1 cellular context compared by ENCODE assay signal in the genomic region with DNA sequence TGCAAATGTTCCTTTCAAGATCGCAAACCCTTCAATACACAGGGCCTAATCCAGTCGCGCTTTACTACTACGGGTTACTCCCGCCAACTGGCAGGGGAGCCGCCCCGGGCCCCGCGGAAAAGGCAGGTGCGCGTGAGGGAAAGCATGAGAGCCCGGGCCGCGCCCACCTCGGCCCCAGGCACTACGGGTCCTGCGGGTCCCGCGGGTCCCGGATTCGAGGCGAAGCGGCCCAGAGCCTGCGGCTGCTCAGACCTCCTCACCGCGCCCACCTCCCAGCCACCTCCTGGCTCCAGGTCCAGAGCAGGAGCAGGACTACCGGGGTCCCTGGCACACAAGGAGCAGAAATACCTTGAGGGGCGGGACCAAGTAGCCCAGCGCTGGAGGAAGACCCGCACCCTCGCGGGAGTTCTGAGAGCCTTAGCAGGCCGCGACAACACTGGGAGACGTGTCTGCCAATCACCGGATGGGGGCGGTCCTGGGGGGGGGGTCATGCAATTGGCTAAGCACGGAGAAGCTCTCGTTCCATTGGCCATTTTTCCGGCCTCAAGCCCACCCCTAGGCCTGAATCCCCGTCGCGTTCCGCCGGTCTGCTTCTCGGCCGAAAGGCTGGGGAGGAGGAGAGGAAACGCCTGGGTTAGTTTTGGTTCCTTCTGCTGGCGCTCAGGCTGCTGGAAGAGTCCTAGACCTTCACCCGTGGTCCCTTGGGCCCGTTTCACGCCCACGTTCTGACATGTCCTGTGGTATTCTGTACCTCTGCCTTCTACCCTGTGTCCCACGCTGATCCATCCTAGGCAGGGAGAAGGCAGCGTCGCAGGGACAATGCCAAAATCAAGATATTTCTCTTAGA.
TF ChIP-seq lines count a peak whose summit lies in the region.

No MANE protein-coding gene starts in this region.

TF ChIP-seq in HCT116, 20 proteins besides CTCF, POLR2A, EP300 and RAD21 (continued from another document):
- TF ChIP-seq POLR2AphosphoS5 (IDR thresholded peaks at IDR 0.05; ENCODE audit: low read depth, low read length): peak; percentile 87
- TF ChIP-seq ELF1 (IDR thresholded peaks at IDR 0.05; ENCODE audit: borderline replicate concordance, low read depth): no peak
- no peak for TF ChIP-seq FOSL1 (IDR thresholded peaks at IDR 0.05; ENCODE audit: low read depth)
- TF ChIP-seq, protein P1, sequence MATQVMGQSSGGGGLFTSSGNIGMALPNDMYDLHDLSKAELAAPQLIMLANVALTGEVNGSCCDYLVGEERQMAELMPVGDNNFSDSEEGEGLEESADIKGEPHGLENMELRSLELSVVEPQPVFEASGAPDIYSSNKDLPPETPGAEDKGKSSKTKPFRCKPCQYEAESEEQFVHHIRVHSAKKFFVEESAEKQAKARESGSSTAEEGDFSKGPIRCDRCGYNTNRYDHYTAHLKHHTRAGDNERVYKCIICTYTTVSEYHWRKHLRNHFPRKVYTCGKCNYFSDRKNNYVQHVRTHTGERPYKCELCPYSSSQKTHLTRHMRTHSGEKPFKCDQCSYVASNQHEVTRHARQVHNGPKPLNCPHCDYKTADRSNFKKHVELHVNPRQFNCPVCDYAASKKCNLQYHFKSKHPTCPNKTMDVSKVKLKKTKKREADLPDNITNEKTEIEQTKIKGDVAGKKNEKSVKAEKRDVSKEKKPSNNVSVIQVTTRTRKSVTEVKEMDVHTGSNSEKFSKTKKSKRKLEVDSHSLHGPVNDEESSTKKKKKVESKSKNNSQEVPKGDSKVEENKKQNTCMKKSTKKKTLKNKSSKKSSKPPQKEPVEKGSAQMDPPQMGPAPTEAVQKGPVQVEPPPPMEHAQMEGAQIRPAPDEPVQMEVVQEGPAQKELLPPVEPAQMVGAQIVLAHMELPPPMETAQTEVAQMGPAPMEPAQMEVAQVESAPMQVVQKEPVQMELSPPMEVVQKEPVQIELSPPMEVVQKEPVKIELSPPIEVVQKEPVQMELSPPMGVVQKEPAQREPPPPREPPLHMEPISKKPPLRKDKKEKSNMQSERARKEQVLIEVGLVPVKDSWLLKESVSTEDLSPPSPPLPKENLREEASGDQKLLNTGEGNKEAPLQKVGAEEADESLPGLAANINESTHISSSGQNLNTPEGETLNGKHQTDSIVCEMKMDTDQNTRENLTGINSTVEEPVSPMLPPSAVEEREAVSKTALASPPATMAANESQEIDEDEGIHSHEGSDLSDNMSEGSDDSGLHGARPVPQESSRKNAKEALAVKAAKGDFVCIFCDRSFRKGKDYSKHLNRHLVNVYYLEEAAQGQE (IDR thresholded peaks at IDR 0.05; ENCODE audit: low read depth): no peak
- TF ChIP-seq YY1 (IDR thresholded peaks at IDR 0.05; ENCODE audit: extremely low read depth, insufficient replicate concordance, low read depth, low read length): no peak
- peak; percentile 41; the same call in 1 of the 2 replicates for TF ChIP-seq ZFX (IDR thresholded peaks at IDR 0.05)
TF ChIP-seq in HCT116: peak in this region for 8.
